In the genomic region with DNA sequence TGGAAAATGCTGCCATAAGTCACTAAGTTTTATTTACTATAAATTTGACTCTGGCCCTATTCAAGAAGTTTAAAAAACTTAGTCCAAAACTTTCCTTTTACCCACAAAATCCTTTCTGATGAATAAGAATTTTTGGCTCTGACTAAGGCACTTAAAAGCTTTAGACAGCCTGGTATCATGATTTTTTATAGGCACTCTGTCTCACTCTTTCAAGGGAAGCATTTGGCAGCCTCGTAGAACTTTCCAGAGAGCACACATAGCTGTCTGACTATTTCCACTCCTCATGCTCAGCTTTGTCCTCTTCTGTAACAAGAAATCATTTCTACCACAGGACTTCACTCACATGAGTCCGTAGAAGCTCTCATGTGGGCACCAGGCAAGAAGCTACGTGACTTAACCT, we compare ENCODE assay signal across 27 cellular contexts. TPM values are rescaled to one million over a fixed set of nuclear protein-coding genes. Genes with fewer than 3 reads are reported as not detected.
DNase-seq lines count a peak whose midpoint lies in the region; TF ChIP-seq lines count a peak whose summit lies in the region.
"Had no signal": no experiment of that assay in that cellular context is flagged by ENCODE, and none has a peak within 500 bp of the region (broad histone marks: within the 10 kb centered on the region; RNA-seq: fewer than 3 reads in every experiment).

No MANE protein-coding gene starts in this region.

- peaks cover 22% of the 10 kb centered on the region for H3K27me3 Mint-ChIP-seq in activated naive CD4-positive, alpha-beta T cell treated with anti-CD3 and anti-CD28 coated beads for 36 hours (ENCODE audit: low read depth)
- H3K27me3 Mint-ChIP-seq: activated CD4-positive, alpha-beta T cell treated with anti-CD3 and anti-CD28 coated beads, Interleukin-2, amount 10 ng/mL, durations not matched to agents 24 days and 14 days had no signal

- no peaks in the 10 kb centered on the region for H3K27me3 ChIP-seq in MM.1S (replicated peaks; ENCODE audit: insufficient read depth, low read length)
- H3K27me3 ChIP-seq: foreskin keratinocyte, heart right ventricle had no signal

- peaks cover 21% of the 10 kb centered on the region for H3K9me3 Mint-ChIP-seq in activated naive CD4-positive, alpha-beta T cell treated with anti-CD3 and anti-CD28 coated beads for 36 hours

- H3K9me3 ChIP-seq in MM.1S (replicated peaks; ENCODE audit: insufficient read depth, low read length), result no peaks in the 10 kb centered on the region

- TF ChIP-seq CTCF in HFF-Myc (IDR thresholded peaks at IDR 0.05; ENCODE audit: low read depth, low read length, missing control alignments), result no peak
- no peak for TF ChIP-seq CTCF in MM.1S (IDR thresholded peaks at IDR 0.05; ENCODE audit: low read length)

- no peaks in the 10 kb centered on the region for H3K36me3 Mint-ChIP-seq in activated naive CD4-positive, alpha-beta T cell treated with anti-CD3 and anti-CD28 coated beads for 36 hours (ENCODE audit: low read depth)
- H3K36me3 Mint-ChIP-seq: activated naive CD4-positive, alpha-beta T cell treated with anti-CD3 and anti-CD28 coated beads, Interleukin-2, amount 50 U/mL, for 24 hours had no signal

- no peaks in the 10 kb centered on the region for H3K4me1 Mint-ChIP-seq in activated naive CD4-positive, alpha-beta T cell treated with anti-CD3 and anti-CD28 coated beads for 36 hours (ENCODE audit: low read depth)
- H3K4me1 Mint-ChIP-seq: activated CD4-positive, alpha-beta T cell treated with anti-CD3 and anti-CD28 coated beads, Interleukin-2, amount 10 ng/mL, durations not matched to agents 24 days and 14 days; activated naive CD4-positive, alpha-beta T cell treated with anti-CD3 and anti-CD28 coated beads, Interleukin-2, amount 50 U/mL, for 24 hours; immature natural killer cell; naive B cell had no signal

- no peak overlapping the region for H3K4me3 ChIP-seq in HFF-Myc (replicated peaks; ENCODE audit: low read depth, low read length)
- H3K4me3 ChIP-seq in MM.1S (ENCODE audit: low read length), result no peak overlapping the region
- H3K4me3 ChIP-seq: A549, dorsolateral prefrontal cortex, heart right ventricle had no signal

- intact Hi-C loops in activated naive CD4-positive, alpha-beta T cell treated with anti-CD3 and anti-CD28 coated beads for 36 hours (cut with micrococcal nuclease), result no loop called here

- no peaks in the 10 kb centered on the region for H3K4me1 ChIP-seq in MM.1S (ENCODE audit: low read length)
- H3K4me1 ChIP-seq: A549, foreskin keratinocyte, heart right ventricle had no signal

- no peak overlapping the region for H3K4me2 ChIP-seq in MM.1S (ENCODE audit: low read depth, low read length)
- H3K4me2 ChIP-seq: A549 had no signal

- DNase-seq in AG08396 (ENCODE audit: low spot score) (peak; percentile 31), HFF-Myc (ENCODE audit: extremely low read depth, low read depth) (peak; percentile 38), amniotic stem cell (lab: John Stamatoyannopoulos, UW) (peak; percentile 9), hepatic stellate cell (ENCODE audit: low spot score) (peak; percentile 12), hypothalamus (lab: John Stamatoyannopoulos, UW) (no peak), NCI-H1930 (lab: John Stamatoyannopoulos, UW) (no peak), MM.1S (no peak)
- DNase-seq in activated naive CD4-positive, alpha-beta T cell treated with anti-CD3 and anti-CD28 coated beads for 36 hours, result no peak
- DNase-seq: activated CD4-positive, alpha-beta T cell treated with anti-CD3 and anti-CD28 coated beads, Interleukin-2, amount 10 ng/mL, durations not matched to agents 24 days and 14 days; dorsolateral prefrontal cortex; heart right ventricle; immature natural killer cell; mesenchymal stem cell; MV-4-11; naive B cell; NCI-H187; NCI-H226; NCI-H748 treated with DMSO at 0.1 percent for 48 hours; nucleus accumbens; substantia nigra; WERI-Rb-1 had no signal

- no peaks in the 10 kb centered on the region for H3F3A ChIP-seq in MM.1S (ENCODE audit: insufficient read depth, low read length)

- CTCF ChIA-PET in activated naive CD4-positive, alpha-beta T cell treated with anti-CD3 and anti-CD28 coated beads for 36 hours (lab: Charles Lee), result no interaction called here

- H3K36me3 ChIP-seq in MM.1S (replicated peaks; ENCODE audit: insufficient read depth, low read length), result no peaks in the 10 kb centered on the region
- H3K36me3 ChIP-seq: heart right ventricle, WERI-Rb-1 had no signal

- no peak overlapping the region for H3K27ac Mint-ChIP-seq in activated naive CD4-positive, alpha-beta T cell treated with anti-CD3 and anti-CD28 coated beads for 36 hours
- H3K27ac Mint-ChIP-seq: activated CD4-positive, alpha-beta T cell treated with anti-CD3 and anti-CD28 coated beads, Interleukin-2, amount 10 ng/mL, durations not matched to agents 24 days and 14 days; activated naive CD4-positive, alpha-beta T cell treated with anti-CD3 and anti-CD28 coated beads, Interleukin-2, amount 50 U/mL, for 24 hours; activated T-helper 1 cell treated with anti-CD3 and anti-CD28 coated beads, Interleukin-12 subunit alpha, Interleukin-12 subunit beta, Interleukin-2, Interleukin-4 antibody, amounts not matched to agents 30 ng/mL and 10 ng/mL and 1 ng/mL, durations not matched to agents 14 hours and 24 hours and 36 hours; immature natural killer cell; T-helper 2 cell treated with Interferon-gamma antibody and Interleukin-4, amounts not matched to agents 5 μg/mL and 100 μg/mL, for 36 hours had no signal

- H3K79me2 ChIP-seq in MM.1S (ENCODE audit: low read length), result no peaks in the 10 kb centered on the region

- no peak overlapping the region for H3K9ac ChIP-seq in MM.1S (ENCODE audit: low read length)

- no peaks in the 10 kb centered on the region for H4K20me1 ChIP-seq in MM.1S (ENCODE audit: insufficient read depth, low read length)

- no peak overlapping the region for H2AFZ ChIP-seq in MM.1S (ENCODE audit: low read length)

- H3K27ac ChIP-seq in MM.1S (ENCODE audit: low read length), result no peak overlapping the region
- H3K27ac ChIP-seq: A549, dorsolateral prefrontal cortex, foreskin keratinocyte, heart right ventricle, RWPE1, WERI-Rb-1 had no signal

- H3K4me3 Mint-ChIP-seq in activated naive CD4-positive, alpha-beta T cell treated with anti-CD3 and anti-CD28 coated beads for 36 hours, result no peak overlapping the region
- H3K4me3 Mint-ChIP-seq: activated CD4-positive, alpha-beta T cell treated with anti-CD3 and anti-CD28 coated beads, Interleukin-2, amount 10 ng/mL, durations not matched to agents 24 days and 14 days; activated naive CD4-positive, alpha-beta T cell treated with anti-CD3 and anti-CD28 coated beads, Interleukin-2, amount 50 U/mL, for 24 hours; activated T-helper 1 cell treated with anti-CD3 and anti-CD28 coated beads, Interleukin-12 subunit alpha, Interleukin-12 subunit beta, Interleukin-2, Interleukin-4 antibody, amounts not matched to agents 30 ng/mL and 10 ng/mL and 1 ng/mL, durations not matched to agents 14 hours and 24 hours and 36 hours; immature natural killer cell; naive B cell; T-helper 2 cell treated with Interferon-gamma antibody and Interleukin-4, amounts not matched to agents 5 μg/mL and 100 μg/mL, for 36 hours had no signal

- no peaks in the 10 kb centered on the region for H3K9me2 ChIP-seq in MM.1S (replicated peaks; ENCODE audit: insufficient read depth, low read length)

RNA-seq across cellular contexts. Expression of a gene that starts 32.3 kb away (rescaled TPM):
- total RNA-seq in activated naive CD4-positive, alpha-beta T cell treated with anti-CD3 and anti-CD28 coated beads for 36 hours, result not detected
- total RNA-seq: activated CD4-positive, alpha-beta T cell treated with anti-CD3 and anti-CD28 coated beads, Interleukin-2, amount 10 ng/mL, durations not matched to agents 24 days and 14 days; activated T-helper 1 cell treated with anti-CD3 and anti-CD28 coated beads, Interleukin-12 subunit alpha, Interleukin-12 subunit beta, Interleukin-2, Interleukin-4 antibody, amounts not matched to agents 30 ng/mL and 10 ng/mL and 1 ng/mL, durations not matched to agents 14 hours and 24 hours and 36 hours; dorsolateral prefrontal cortex had no signal

Comparison
In these comparisons a context has a peak if more than half of its experiments do, and no peak if none do; other contexts are left out.
1. DNase-seq: peak in AG08396 (single experiment), HFF-Myc (single experiment), amniotic stem cell (single experiment) and hepatic stellate cell (single experiment); none in hypothalamus (0 of 51), NCI-H1930 (0 of 2), activated naive CD4-positive, alpha-beta T cell treated with anti-CD3 and anti-CD28 coated beads for 36 hours (single experiment) and MM.1S (single experiment).